ENCODE assay signal across 8 cellular contexts in genomic region chr6:151036211-151036721, GRCh38.
DNase-seq lines count a peak whose midpoint lies in the region; ATAC-seq, FAIRE-seq and TF ChIP-seq lines count a peak whose summit lies in the region.
"Not testable (repeated sequence)": the region's sequence is repeated elsewhere in the genome, so short reads cannot be mapped to it uniquely, and the experiment has no call there.

No MANE protein-coding gene starts in this region.

- not testable (repeated sequence) for H3K79me2 ChIP-seq in fibroblast of lung (ENCODE audit: control insufficient read depth, insufficient read depth, low read length)

- not testable (repeated sequence) for H3K9ac ChIP-seq in HUES48 (ENCODE audit: low read depth, low read length); fibroblast of lung (ENCODE audit: insufficient read depth, low read length)

- not testable (repeated sequence) for H3K4me2 ChIP-seq in fibroblast of lung (ENCODE audit: extremely low read depth, insufficient read depth, low read length)

- DNase-seq in DMS153 (lab: John Stamatoyannopoulos, UW) (peak; percentile 7), brain microvascular endothelial cell (peak; percentile 97), fibroblast of lung (ENCODE audit: low read depth in 2 of 2) (peak; percentile 92 to 99), kidney tubule cell (ENCODE audit: low spot score) (peak; percentile 99), urothelium cell line (ENCODE audit: low spot score) (peak; percentile 55)
- DNase-seq in psoas muscle: not testable (repeated sequence)

- FAIRE-seq in urothelium cell line (lab: Jason Lieb, UNC): not testable (repeated sequence)

- WGBS in psoas muscle, 3 donors: 17 to 35% (median 22%) methylated on average over 3 of the region's 3 CpGs

- H3K9me3 ChIP-seq in HUES48 (ENCODE audit: control insufficient read depth, insufficient read depth, low read length); fibroblast of lung (ENCODE audit: control insufficient read depth, insufficient read depth, low read depth, low read length); psoas muscle: not testable (repeated sequence)

- peak overlapping the region; percentile 55 for H3K27ac ChIP-seq in HUES48 (ENCODE audit: low read depth, low read length)
- peak overlapping the region; percentile 100 for H3K27ac ChIP-seq in brain microvascular endothelial cell
- peak overlapping the region; percentile 62 for H3K27ac ChIP-seq in fibroblast of lung (ENCODE audit: insufficient read depth, low read length)
- H3K27ac ChIP-seq in psoas muscle: peak overlapping the region; percentile 62

- in situ Hi-C loops in brain microvascular endothelial cell (cut with HindIII; ENCODE audit: low pct_ligation_motif_present, low sequenced_read_pairs): not testable (repeated sequence)

- H3K36me3 ChIP-seq in HUES48 (ENCODE audit: control insufficient read depth, insufficient read depth, low read length): peaks cover 53% of the 10 kb centered on the region
- not testable (repeated sequence) for H3K36me3 ChIP-seq in brain microvascular endothelial cell (replicated peaks); fibroblast of lung (ENCODE audit: control insufficient read depth, insufficient read depth, low read length); psoas muscle (ENCODE audit: insufficient read depth in 1 of 2, low read depth in 1 of 2)

- not testable (repeated sequence) for ATAC-seq in SK-N-SH treated with all-trans-retinoic acid at 6 μM for 48 hours, psoas muscle

- TF ChIP-seq CTCF in brain microvascular endothelial cell (IDR thresholded peaks at IDR 0.05; ENCODE audit: low read depth, low read length, missing control alignments); fibroblast of lung (conservative IDR thresholded peaks at IDR 0.05 in 1 of 2, IDR thresholded peaks at IDR 0.05 in 1 of 2; ENCODE audit: low read depth in 1 of 2, low read length in 2 of 2); psoas muscle (IDR thresholded peaks at IDR 0.05): not testable (repeated sequence)

- H4K20me1 ChIP-seq in fibroblast of lung (ENCODE audit: control insufficient read depth, extremely low read depth, insufficient read depth, low read length): not testable (repeated sequence)

- H3K4me1 ChIP-seq in HUES48 (ENCODE audit: control insufficient read depth, insufficient read depth, low read length); fibroblast of lung (ENCODE audit: control insufficient read depth, extremely low read depth, insufficient read depth, low read length); psoas muscle: not testable (repeated sequence)

- intact Hi-C loops in psoas muscle (cut with DNase I): not testable (repeated sequence)

- H2AFZ ChIP-seq in fibroblast of lung (ENCODE audit: low read length): not testable (repeated sequence)

- H3K27me3 ChIP-seq in HUES48 (ENCODE audit: control insufficient read depth, insufficient read depth, low read length); brain microvascular endothelial cell (replicated peaks); fibroblast of lung (ENCODE audit: control insufficient read depth, insufficient read depth, low read length); psoas muscle (ENCODE audit: insufficient read depth in 3 of 3, low read length in 2 of 3): not testable (repeated sequence)

- H3K4me3 ChIP-seq in HUES48 (ENCODE audit: low read depth, low read length); brain microvascular endothelial cell (ENCODE audit: low read depth, low read length); fibroblast of lung (replicated peaks in 1 of 4; ENCODE audit: control extremely low read depth in 1 of 4, insufficient read depth in 1 of 4, low read depth in 3 of 4, low read length in 4 of 4); psoas muscle: not testable (repeated sequence)

TF ChIP-seq in SK-N-SH treated with all-trans-retinoic acid at 6 μM for 48 hours, 23 proteins besides CTCF, POLR2A, EP300 and RAD21:
- TF ChIP-seq ISL1 (CRISPR knock-in tag; IDR thresholded peaks at IDR 0.05): peak; percentile 70
- peak; percentile 81 for TF ChIP-seq ZC3H10 (CRISPR knock-in tag; IDR thresholded peaks at IDR 0.05)
- peak; percentile 46; the same call in 1 of the 2 replicates for TF ChIP-seq SNAI2 (CRISPR knock-in tag; IDR thresholded peaks at IDR 0.05)
- 0 out of 2 replicates have a peak, but pooled peaks have one; percentile 5 for TF ChIP-seq TOX (CRISPR knock-in tag; IDR thresholded peaks at IDR 0.05; ENCODE audit: borderline replicate concordance)
- TF ChIP-seq ZFP3 (CRISPR knock-in tag; IDR thresholded peaks at IDR 0.05): 0 out of 2 replicates have a peak, but pooled peaks have one; percentile 53
- peak; percentile 38; the same call in 1 of the 2 replicates for TF ChIP-seq RARB (CRISPR knock-in tag; IDR thresholded peaks at IDR 0.05)
